ENCODE assay signal across 9 cellular contexts in genomic region chr14:69610859-69611263, GRCh38. TPM values are rescaled to one million over a fixed set of nuclear protein-coding genes. Genes with fewer than 3 reads are reported as not detected.
DNase-seq lines count a peak whose midpoint lies in the region; ATAC-seq, FAIRE-seq and TF ChIP-seq lines count a peak whose summit lies in the region.
"Had no signal": no experiment of that assay in that cellular context is flagged by ENCODE, and none has a peak within 500 bp of the region (broad histone marks: within the 10 kb centered on the region; RNA-seq: fewer than 3 reads in every experiment).

No MANE protein-coding gene starts in this region.

- DNase-seq in CD4-positive, alpha-beta T cell, result no peak
- DNase-seq in mammary epithelial cell (no peak), mesenchymal stem cell (peak; percentile 52), aorta (no peak), NK-92 (lab: John Stamatoyannopoulos, UW; ENCODE audit: unreplicated experiment) (no peak), ecto neural progenitor cell (ENCODE audit: low spot score) (no peak), urothelium cell line (ENCODE audit: low spot score) (no peak)

- H2BK15ac ChIP-seq in mesenchymal stem cell (ENCODE audit: low read depth, poor library complexity, severe bottlenecking), result peak overlapping the region; percentile 63

- no peaks in the 10 kb centered on the region for H3K9me3 Mint-ChIP-seq in CD4-positive, alpha-beta T cell

- H3K18ac ChIP-seq in mesenchymal stem cell (ENCODE audit: low read depth in 1 of 2, low read length in 2 of 2), result peak overlapping the region; percentile 53 to 69

- no peaks in the 10 kb centered on the region for H3K27me3 Mint-ChIP-seq in CD4-positive, alpha-beta T cell

- peaks cover 12% of the 10 kb centered on the region for H3K79me1 ChIP-seq in mesenchymal stem cell (replicated peaks; ENCODE audit: low read length, poor library complexity, severe bottlenecking)

- peak overlapping the region; percentile 94 for H3K27ac Mint-ChIP-seq in CD4-positive, alpha-beta T cell

- in situ Hi-C loops in mammary epithelial cell (cut with MboI; ENCODE audit: low sequenced_read_pairs in 2 of 2), result no loop called here

- H3K36me3 ChIP-seq in KMS-11 (ENCODE audit: insufficient read depth), result no peaks in the 10 kb centered on the region
- no peaks in the 10 kb centered on the region for H3K36me3 ChIP-seq in mammary epithelial cell (ENCODE audit: insufficient read depth, low read length)
- H3K36me3 ChIP-seq in mesenchymal stem cell (ENCODE audit: control insufficient read depth in 1 of 2, insufficient read depth in 2 of 2, low read depth in 1 of 2, low read length in 2 of 2), result no peaks in the 10 kb centered on the region
- no peaks in the 10 kb centered on the region for H3K36me3 ChIP-seq in aorta (ENCODE audit: control insufficient read depth in 1 of 2, insufficient read depth in 2 of 2, low read length in 1 of 2)

- no peaks in the 10 kb centered on the region for H3K9me3 ChIP-seq in CD4-positive, alpha-beta T cell (ENCODE audit: control insufficient read depth, low read length)
- H3K9me3 ChIP-seq in mammary epithelial cell (replicated peaks; ENCODE audit: insufficient read depth, low read length) (no peaks in the 10 kb centered on the region), mesenchymal stem cell (ENCODE audit: control insufficient read depth, low read length) (no peaks in the 10 kb centered on the region), aorta (ENCODE audit: control insufficient read depth, low read length) (no peaks in the 10 kb centered on the region)

- dilution Hi-C loops in mammary epithelial cell (cut with HindIII; ENCODE audit: low sequenced_read_pairs), result no loop called here

- peak overlapping the region; percentile 60 to 91 for H2BK12ac ChIP-seq in mesenchymal stem cell (ENCODE audit: low read length in 2 of 2)

- TF ChIP-seq CTCF in CD4-positive, alpha-beta T cell (IDR thresholded peaks at IDR 0.05), result no peak
- TF ChIP-seq CTCF in KMS-11 (conservative IDR thresholded peaks at IDR 0.05; ENCODE audit: low read depth, low read length) (no peak), mammary epithelial cell (conservative IDR thresholded peaks at IDR 0.05 in 1 of 2, IDR thresholded peaks at IDR 0.05 in 1 of 2; ENCODE audit: extremely low read depth in 1 of 2, insufficient read depth in 1 of 2, low read depth in 1 of 2, low read length in 2 of 2) (no peak)

- FAIRE-seq in urothelium cell line (lab: Jason Lieb, UNC), result no peak

- H3K27me3 ChIP-seq in CD4-positive, alpha-beta T cell (ENCODE audit: control insufficient read depth, insufficient read depth, low read length), result no peaks in the 10 kb centered on the region
- H3K27me3 ChIP-seq in KMS-11 (ENCODE audit: insufficient read depth, low read depth) (no peaks in the 10 kb centered on the region), mammary epithelial cell (ENCODE audit: insufficient read depth, low read length) (no peaks in the 10 kb centered on the region), mesenchymal stem cell (ENCODE audit: control insufficient read depth in 1 of 2, insufficient read depth in 1 of 2, low read length in 2 of 2) (no peaks in the 10 kb centered on the region), aorta (ENCODE audit: control insufficient read depth in 1 of 2, insufficient read depth in 2 of 2, low read length in 1 of 2) (no peaks in the 10 kb centered on the region)

- H2BK120ac ChIP-seq in mesenchymal stem cell (ENCODE audit: low read depth, low read length), result peak overlapping the region; percentile 74

- H3K4me1 Mint-ChIP-seq in CD4-positive, alpha-beta T cell (ENCODE audit: low read depth), result peaks cover 53% of the 10 kb centered on the region

- no peak overlapping the region for H3K23ac ChIP-seq in mesenchymal stem cell (ENCODE audit: low read length in 2 of 2)

- peak overlapping the region; percentile 90 for H3K4me3 Mint-ChIP-seq in CD4-positive, alpha-beta T cell

- no peak overlapping the region for H2AK5ac ChIP-seq in mesenchymal stem cell (ENCODE audit: low read length, severe bottlenecking)

- peak overlapping the region in 1 of 2 experiments; percentile 44 for H3K14ac ChIP-seq in mesenchymal stem cell (ENCODE audit: low read length in 2 of 2)

- H2AFZ ChIP-seq in KMS-11 (ENCODE audit: low read depth) (peak overlapping the region; percentile 76; the same call in 1 of the 2 replicates), mammary epithelial cell (ENCODE audit: low read depth, low read length) (peak overlapping the region; percentile 86), mesenchymal stem cell (ENCODE audit: low read depth, low read length) (peak overlapping the region; percentile 88)

- peak overlapping the region in 1 of 2 experiments; percentile 88 for H3K4ac ChIP-seq in mesenchymal stem cell (ENCODE audit: low read depth in 1 of 2, low read length in 2 of 2)

- H3K4me3 ChIP-seq in KMS-11 (IDR thresholded peaks at IDR 0.05; ENCODE audit: insufficient read depth, low read depth, low read length), result no peak overlapping the region
- peak overlapping the region; percentile 54 to 58 (median 55) for H3K4me3 ChIP-seq in mammary epithelial cell (replicated peaks in 1 of 3; ENCODE audit: insufficient read depth in 1 of 3, low read depth in 2 of 3, low read length in 3 of 3)
- H3K4me3 ChIP-seq in mesenchymal stem cell (ENCODE audit: insufficient read depth in 1 of 2, low read depth in 1 of 2, low read length in 2 of 2), result peak overlapping the region; percentile 45 to 84
- peak overlapping the region; percentile 36 to 75 for H3K4me3 ChIP-seq in aorta (ENCODE audit: low read length in 2 of 2)

- H3K27ac ChIP-seq in CD4-positive, alpha-beta T cell (ENCODE audit: low read depth, low read length), result peak overlapping the region; percentile 68
- H3K27ac ChIP-seq in KMS-11, result no peak overlapping the region
- peak overlapping the region; percentile 45 for H3K27ac ChIP-seq in mammary epithelial cell (ENCODE audit: insufficient read depth, low read depth, low read length)
- peak overlapping the region; percentile 69 for H3K27ac ChIP-seq in mesenchymal stem cell (ENCODE audit: low read length, poor library complexity, severe bottlenecking)
- H3K27ac ChIP-seq in aorta (ENCODE audit: low read depth in 1 of 2, low read length in 2 of 2), result peak overlapping the region; percentile 78 to 83

- no peak overlapping the region for H2BK5ac ChIP-seq in mesenchymal stem cell (ENCODE audit: low read depth, low read length, poor library complexity, severe bottlenecking)

- H3K4me2 ChIP-seq in KMS-11 (peak overlapping the region; percentile 73; the same call in 1 of the 2 replicates), mammary epithelial cell (ENCODE audit: insufficient read depth, low read depth, low read length) (peak overlapping the region; percentile 85), mesenchymal stem cell (ENCODE audit: low read length, poor library complexity, severe bottlenecking) (peak overlapping the region; percentile 89)

- peak overlapping the region; percentile 64 for H4K91ac ChIP-seq in mesenchymal stem cell (ENCODE audit: low read length)

- no peaks in the 10 kb centered on the region; the same call in 1 of the 2 replicates for H3K79me2 ChIP-seq in KMS-11 (ENCODE audit: insufficient read depth, low read depth)
- peaks cover 43% of the 10 kb centered on the region for H3K79me2 ChIP-seq in mammary epithelial cell (ENCODE audit: insufficient read depth, low read length)

- intact Hi-C loops in CD4-positive, alpha-beta T cell (cut with DNase I, micrococcal nuclease), result loop anchor here (1.0 to 10.0 kb wide), 5 partner anchors 36 to 1034 kb away; partner anchors contain the start of genes SRSF5 (in 2 of the 2) and TTC9 (in 1 of the 2)
- intact Hi-C loops in mammary epithelial cell (cut with micrococcal nuclease) (loop anchor here (1.0 to 2.0 kb wide), 3 partner anchors 26 to 106 kb away; no protein-coding TSS in a partner anchor), aorta (cut with DNase I) (loop anchor here (2.0 to 5.0 kb wide), 4 partner anchors 36 to 106 kb away; no protein-coding TSS in a partner anchor)

- WGBS in mammary epithelial cell (ENCODE audit: low coverage, missing lambda C conversion rate), result 6% methylated on average over 7 of the region's 10 CpGs
- 7% methylated on average over 7 of the region's 10 CpGs for WGBS in mesenchymal stem cell
- 3 to 5% methylated on average over 10 of the region's 10 CpGs for WGBS in aorta, 2 donors

- peaks cover 8% of the 10 kb centered on the region for H3K36me3 Mint-ChIP-seq in CD4-positive, alpha-beta T cell (ENCODE audit: low read depth)

- no TSS peak for BruUV-seq in mammary epithelial cell (replicated peaks; lab: Mats Ljungman, UMichigan)

- peak; percentile 1 for ATAC-seq in CD4-positive, alpha-beta T cell (ENCODE audit: poor library complexity)
- no peak for ATAC-seq in aorta (ENCODE audit: low FRiP score)

- no peaks in the 10 kb centered on the region for H4K20me1 ChIP-seq in KMS-11 (ENCODE audit: insufficient read depth)
- no peaks in the 10 kb centered on the region for H4K20me1 ChIP-seq in mammary epithelial cell (ENCODE audit: insufficient read depth, low read length)

- H3K9ac ChIP-seq in KMS-11 (peak overlapping the region; percentile 25; the same call in 1 of the 2 replicates), mammary epithelial cell (ENCODE audit: insufficient read depth, low read length) (peak overlapping the region; percentile 39), mesenchymal stem cell (ENCODE audit: low read length) (peak overlapping the region; percentile 91)

- H3K4me1 ChIP-seq in KMS-11 (ENCODE audit: low read depth, poor library complexity, severe bottlenecking), result peaks cover 34% of the 10 kb centered on the region
- H3K4me1 ChIP-seq in mammary epithelial cell (ENCODE audit: insufficient read depth, low read length), result peaks cover 34% of the 10 kb centered on the region
- peaks cover 17% of the 10 kb centered on the region for H3K4me1 ChIP-seq in mesenchymal stem cell (ENCODE audit: control insufficient read depth, insufficient read depth, low read depth, low read length)
- peaks cover 3 to 7% of the 10 kb centered on the region in 2 donors for H3K4me1 ChIP-seq in aorta (ENCODE audit: control insufficient read depth in 1 of 2, insufficient read depth in 2 of 2, low read length in 2 of 2)

- POLR2A ChIA-PET in CD4-positive, alpha-beta T cell (lab: Charles Lee), result interaction anchor here (0.7 to 5.5 kb wide), 13 partner anchors 9 to 169 kb away, joined by 3 to 70 read pairs (median 3); partner anchors contain the start of gene SRSF5

- H4K8ac ChIP-seq in mesenchymal stem cell (ENCODE audit: low read length), result peak overlapping the region; percentile 92

- CTCF ChIA-PET in CD4-positive, alpha-beta T cell (lab: Charles Lee), result interaction anchor here (0.7 to 1.9 kb wide), 3 partner anchors 11 to 116 kb away, joined by 3 to 6 read pairs (median 4); no protein-coding TSS in a partner anchor
- CTCF ChIA-PET in mammary epithelial cell (lab: Charles Lee; ENCODE audit: low non-redundant PET), result no interaction called here

RNA-seq across cellular contexts. Expression of gene SUSD6, which starts 0.5 kb away (rescaled TPM):
- total RNA-seq in CD4-positive, alpha-beta T cell, result 10 to 100 TPM; 93.7 to 95.1 TPM
- 10 to 100 TPM; 34.8 to 45.6 TPM for total RNA-seq in mammary epithelial cell
- 17.1 TPM for polyA plus RNA-seq in mammary epithelial cell
- 41.4 TPM for polyA minus RNA-seq in mammary epithelial cell
- 8.9 TPM for polyA plus RNA-seq in mesenchymal stem cell (2013, experiment 1 of 2)
- polyA plus RNA-seq in mesenchymal stem cell (2013, experiment 2 of 2), result 9.1 TPM
- 10 to 100 TPM; 51.3 to 59.9 TPM for total RNA-seq in aorta
- polyA plus RNA-seq in aorta, result 10 to 100 TPM in 1 of 2 donors, 1 to 10 TPM in 1; 7.4 to 16.1 TPM

RNA-seq across cellular contexts. Expression of gene CCDC177, which starts 36.2 kb away (rescaled TPM):
- total RNA-seq in CD4-positive, alpha-beta T cell, result not detected
- total RNA-seq in mammary epithelial cell, result not detected
- polyA plus RNA-seq in mammary epithelial cell, result not detected
- not detected for polyA minus RNA-seq in mammary epithelial cell
- polyA plus RNA-seq in mesenchymal stem cell (2013, experiment 1 of 2), result not detected
- polyA plus RNA-seq in mesenchymal stem cell (2013, experiment 2 of 2), result not detected
- total RNA-seq in aorta, result not detected
- polyA plus RNA-seq in aorta, result not detected
- total RNA-seq: NCI-H460 had no signal

Comparison
In these comparisons a context has a peak if more than half of its experiments do, and no peak if none do; other contexts are left out.
1. H3K9ac ChIP-seq: peak in every context shown above with its lines; median percentile 91 in mesenchymal stem cell; 39 in mammary epithelial cell; 25 in KMS-11.